ENCODE assay signal across 11 cellular contexts in the genomic region with DNA sequence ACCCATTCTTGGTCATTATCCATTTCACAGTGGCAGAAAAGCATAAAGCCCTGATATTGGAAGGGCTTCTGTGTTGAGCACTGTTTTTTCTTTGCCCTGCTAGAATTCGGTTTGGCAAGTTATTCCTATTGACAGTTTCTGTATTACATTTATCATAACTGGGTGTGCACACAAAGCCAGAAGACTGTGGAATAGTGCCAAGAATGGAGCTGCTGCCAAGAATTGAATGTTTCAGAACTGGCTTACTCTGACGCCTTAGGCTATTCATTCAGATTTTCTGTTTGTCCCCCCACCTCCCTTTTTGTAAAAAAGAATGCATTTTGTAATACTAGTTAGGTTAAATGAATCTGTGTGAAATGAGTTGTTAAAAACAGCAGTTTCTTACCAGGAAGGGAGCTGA. TPM values are rescaled to one million over a fixed set of nuclear protein-coding genes. Genes with fewer than 3 reads are reported as not detected.
DNase-seq lines count a peak whose midpoint lies in the region; TF ChIP-seq lines count a peak whose summit lies in the region.
"Had no signal": no experiment of that assay in that cellular context is flagged by ENCODE, and none has a peak within 500 bp of the region (broad histone marks: within the 10 kb centered on the region; RNA-seq: fewer than 3 reads in every experiment).

No MANE protein-coding gene starts in this region.

- no peaks in the 10 kb centered on the region for H3K27me3 ChIP-seq in BE2C
- H3K27me3 ChIP-seq in muscle layer of duodenum (ENCODE audit: low read depth, low read length) = no peaks in the 10 kb centered on the region
- H3K27me3 ChIP-seq: neural progenitor cell had no signal

- H3K4me1 ChIP-seq in BE2C (no peaks in the 10 kb centered on the region), muscle layer of duodenum (ENCODE audit: control insufficient read depth in 1 of 2, insufficient read depth in 2 of 2, low read length in 2 of 2) (peaks cover 4 to 28% of the 10 kb centered on the region in 2 donors)
- H3K4me1 ChIP-seq: neural progenitor cell had no signal

- peak overlapping the region; percentile 65 for H3K27ac ChIP-seq in muscle layer of duodenum (ENCODE audit: low read length)
- H3K27ac ChIP-seq: neural progenitor cell had no signal

- peak; percentile 8 for DNase-seq in BE2C
- peak; percentile 74 for DNase-seq in NCI-H446 treated with DMSO at 0.1 percent for 48 hours (lab: John Stamatoyannopoulos, UW)
- peak; percentile 83 for DNase-seq in epithelial cell of esophagus (ENCODE audit: low read depth)
- DNase-seq in NCI-H510A (lab: John Stamatoyannopoulos, UW) = no peak
- no peak for DNase-seq in DMS114 treated with DMSO at 0.1 percent for 48 hours (lab: John Stamatoyannopoulos, UW; ENCODE audit: unreplicated experiment)
- no peak for DNase-seq in cortex of kidney (lab: John Stamatoyannopoulos, UW)
- DNase-seq in NCI-H1417 (lab: John Stamatoyannopoulos, UW) = no peak
- DNase-seq: activated gamma-delta T cell treated with Interleukin-2 at 50 U/mL for 16 hours, NCI-H1417 treated with DMSO at 0.1 percent for 48 hours had no signal

- no peaks in the 10 kb centered on the region for H3K9me3 ChIP-seq in BE2C
- H3K9me3 ChIP-seq in muscle layer of duodenum (ENCODE audit: control insufficient read depth in 1 of 2, low read length in 2 of 2) = no peaks in the 10 kb centered on the region

- TF ChIP-seq CTCF in BE2C (IDR thresholded peaks at IDR 0.05; ENCODE audit: low read depth, low read length) (no peak), epithelial cell of esophagus (IDR thresholded peaks at IDR 0.05; ENCODE audit: insufficient read depth, low read depth, low read length, missing control alignments) (no peak)

- H3K36me3 ChIP-seq in BE2C (peaks cover 3% of the 10 kb centered on the region), muscle layer of duodenum (ENCODE audit: control insufficient read depth in 1 of 2, insufficient read depth in 2 of 2, low read length in 2 of 2) (peaks cover 45 to 51% of the 10 kb centered on the region in 2 donors)

- H3K4me3 ChIP-seq in BE2C (ENCODE audit: low read depth, low read length) (no peak overlapping the region), epithelial cell of esophagus (ENCODE audit: low read length) (no peak overlapping the region), muscle layer of duodenum (ENCODE audit: low read depth in 1 of 2, low read length in 2 of 2) (peak overlapping the region in 1 of 2 donors; percentile 7)
- H3K4me3 ChIP-seq: neural progenitor cell had no signal

RNA-seq across cellular contexts. Expression of gene KDM3A, which starts 12.7 kb away (rescaled TPM):
- 8.3 TPM for polyA plus RNA-seq in BE2C (2012; ENCODE audit: insufficient read depth, insufficient read length, low read depth)

Comparison
In these comparisons a context has a peak if more than half of its experiments do, and no peak if none do; other contexts are left out.
1. DNase-seq: peak in BE2C (single experiment), NCI-H446 treated with DMSO at 0.1 percent for 48 hours (single experiment) and epithelial cell of esophagus (single experiment); none in NCI-H510A (single experiment), DMS114 treated with DMSO at 0.1 percent for 48 hours (single experiment), cortex of kidney (single experiment) and NCI-H1417 (0 of 3).